In genomic region chr15:56202737-56203136, GRCh38 we compare ENCODE assay signal across 1 cellular context.
TF ChIP-seq lines count a peak whose summit lies in the region.

No MANE protein-coding gene starts in this region.

TF ChIP-seq in IMR-90, 13 proteins besides CTCF, POLR2A, EP300 and RAD21:
- TF ChIP-seq ELK1 (IDR thresholded peaks at IDR 0.05; ENCODE audit: borderline replicate concordance, low read depth, low read length) (no peak), CHD1 (IDR thresholded peaks at IDR 0.05; ENCODE audit: low read depth, low read length) (no peak), NFE2L2 (IDR thresholded peaks at IDR 0.05; ENCODE audit: low read depth, low read length) (no peak)
